9 cellular contexts compared by ENCODE assay signal in the genomic region with DNA sequence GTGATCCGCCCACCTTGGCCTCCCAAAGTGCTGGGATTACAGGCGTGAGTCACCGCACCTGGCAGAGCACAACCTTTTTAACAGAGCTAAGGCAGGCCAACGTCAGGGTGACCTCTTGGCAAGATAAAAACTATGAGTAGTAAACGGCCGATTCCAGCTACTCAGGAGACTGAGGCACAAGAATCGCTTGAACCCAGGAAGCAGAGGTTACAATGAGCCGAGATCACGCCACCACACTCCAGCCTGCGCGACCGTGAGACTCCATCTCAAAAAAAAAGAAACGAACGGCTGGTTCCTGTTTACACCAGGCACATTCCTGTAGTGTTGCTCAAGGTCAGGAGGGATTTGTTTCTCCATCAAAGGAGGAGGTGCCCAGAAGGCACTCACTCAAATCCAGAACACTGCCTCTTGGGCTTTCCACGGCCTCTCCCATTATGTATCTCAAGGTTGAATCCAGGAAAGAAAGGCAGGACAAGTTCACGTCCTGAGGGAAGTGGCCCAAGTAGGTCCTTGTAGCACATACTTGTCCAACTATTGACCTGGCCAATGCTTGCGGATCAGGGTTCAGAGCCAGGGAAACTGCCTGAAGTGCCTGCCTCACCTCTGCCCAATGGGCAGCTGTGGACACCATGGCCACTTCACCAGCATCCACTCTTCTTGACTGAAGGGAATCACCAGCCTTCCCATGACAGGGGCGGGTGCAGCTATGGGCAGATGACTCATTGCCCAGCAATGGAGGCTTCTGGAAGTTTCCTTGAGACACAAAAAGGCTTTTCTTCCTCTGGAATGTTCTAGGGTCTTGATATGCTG. TPM values are rescaled to one million over a fixed set of nuclear protein-coding genes. Genes with fewer than 3 reads are reported as not detected.
DNase-seq lines count a peak whose midpoint lies in the region; ATAC-seq and TF ChIP-seq lines count a peak whose summit lies in the region.
"Had no signal": no experiment of that assay in that cellular context is flagged by ENCODE, and none has a peak within 500 bp of the region (broad histone marks: within the 10 kb centered on the region; RNA-seq: fewer than 3 reads in every experiment).

No MANE protein-coding gene starts in this region.

- H3K27me3 ChIP-seq in ovary: no peaks in the 10 kb centered on the region

- no peak for TF ChIP-seq POLR2A in ovary (IDR thresholded peaks at IDR 0.05)

- DNase-seq in AG09309 (ENCODE audit: low read depth) (peak; percentile 59), SK-MEL-5 (ENCODE audit: low read depth, low spot score) (peak; percentile 39), fibroblast of mammary gland (ENCODE audit: low read depth) (peak; percentile 86), ovary (peak in 4 of 5 donors; percentile 43 to 62 (median 52)), medulla oblongata (ENCODE audit: extremely low spot score) (no peak), NCI-H345 (lab: John Stamatoyannopoulos, UW) (no peak)
- DNase-seq: KBM-7 had no signal

- no peak for TF ChIP-seq CTCF in AG09309 (IDR thresholded peaks at IDR 0.05; ENCODE audit: control insufficient read depth, insufficient read depth, low read depth, low read length, missing control alignments)
- no peak for TF ChIP-seq CTCF in fibroblast of mammary gland (conservative IDR thresholded peaks at IDR 0.05; ENCODE audit: control insufficient read depth, insufficient read depth, low read depth, low read length)
- no peak for TF ChIP-seq CTCF in ovary (IDR thresholded peaks at IDR 0.05)

- H3K4me3 ChIP-seq in AG09309 (ENCODE audit: control insufficient read depth, low read depth, low read length): no peak overlapping the region
- no peak overlapping the region for H3K4me3 ChIP-seq in fibroblast of mammary gland (ENCODE audit: control insufficient read depth, low read depth, low read length)
- no peak overlapping the region for H3K4me3 ChIP-seq in ovary

- H3K36me3 ChIP-seq in ovary: no peaks in the 10 kb centered on the region

- H3K27ac ChIP-seq in ovary: peak overlapping the region; percentile 63 to 84

- ATAC-seq in GM18868 (IDR thresholded peaks at IDR 0.05; ENCODE audit: unreplicated experiment) (no peak), HG03159 (IDR thresholded peaks at IDR 0.05; ENCODE audit: unreplicated experiment) (no peak)

- H3K4me1 ChIP-seq in ovary (ENCODE audit: insufficient read depth): peaks cover 20% of the 10 kb centered on the region

- 15 to 58% (median 22%) methylated on average over 18 of the region's 18 CpGs for WGBS in ovary, 3 donors

- intact Hi-C loops in ovary (cut with DNase I): loop anchor here in 1 of 4 donors (10.0 kb wide), 1 partner anchor 90 kb away; no protein-coding TSS in a partner anchor

- no peak for TF ChIP-seq EP300 in ovary (IDR thresholded peaks at IDR 0.05)

- H3K9me3 ChIP-seq in ovary: no peaks in the 10 kb centered on the region

- in situ Hi-C loops in SK-MEL-5 (cut with HindIII; ENCODE audit: low pct_unique_long_range_greater_than_20kb, low sequenced_read_pairs): no loop called here

RNA-seq across cellular contexts. Expression of a gene that starts 13.5 kb away (rescaled TPM):
- total RNA-seq in SK-MEL-5 (2014; rRNA removed; shearing (Covaris generic)): 29.5 and 34.8 TPM in 2 replicates
- 36.7 and 46.0 TPM in 2 replicates for polyA plus RNA-seq in SK-MEL-5 (2015; cell fraction: cytosol; rRNA removed)
- polyA plus RNA-seq in SK-MEL-5 (2015; cell fraction: nucleus; rRNA removed): 19.6 and 25.2 TPM in 2 replicates
- 10 to 100 TPM in 6 of 7 donors, 1 to 10 TPM in 1; 6.4 to 21.9 (median 16.7) TPM for total RNA-seq in ovary
- 10 to 100 TPM; 19.3 to 29.9 TPM for polyA plus RNA-seq in ovary

RNA-seq across cellular contexts. Expression of a gene that starts 13.5 kb away (rescaled TPM):
- total RNA-seq in SK-MEL-5 (2014; rRNA removed; shearing (Covaris generic)): 5.3 and 6.1 TPM in 2 replicates
- 5.7 and 5.9 TPM in 2 replicates for polyA plus RNA-seq in SK-MEL-5 (2015; cell fraction: cytosol; rRNA removed)
- polyA plus RNA-seq in SK-MEL-5 (2015; cell fraction: nucleus; rRNA removed): 7.5 and 12.3 TPM in 2 replicates
- 10 to 100 TPM; 14.3 to 52.8 (median 18.0) TPM for total RNA-seq in ovary
- polyA plus RNA-seq in ovary: 10 to 100 TPM; 16.5 to 25.0 TPM

Comparison
In these comparisons a context has a peak if more than half of its experiments do, and no peak if none do; other contexts are left out.
1. DNase-seq: peak in AG09309 (single experiment), SK-MEL-5 (single experiment), fibroblast of mammary gland (single experiment) and ovary (4 of 5); none in medulla oblongata (single experiment) and NCI-H345 (single experiment).